ENCODE assay signal across 21 cellular contexts in genomic region chr22:43274595-43275240, GRCh38.
"Had no signal": no experiment of that assay in that cellular context is flagged by ENCODE, and none has a peak within 500 bp of the region (broad histone marks: within the 10 kb centered on the region; RNA-seq: fewer than 3 reads in every experiment).

No MANE protein-coding gene starts in this region.

- H3K36me3 Mint-ChIP-seq: activated CD8-positive, alpha-beta memory T cell treated with anti-CD3 and anti-CD28 coated beads, Interleukin-2, amount 10 ng/mL, durations not matched to agents 7 days and 5 days; naive B cell; type B pancreatic cell had no signal

- H3K9me3 ChIP-seq: esophagus squamous epithelium, heart right ventricle, left lung, lower lobe of right lung, pancreas, prostate gland, testis, uterus had no signal

- H3K27ac ChIP-seq: epithelial cell of prostate, esophagus squamous epithelium, heart right ventricle, left lung, lower lobe of right lung, pancreas, prostate gland, skin epidermis, testis, uterus had no signal

- H3K36me3 ChIP-seq: esophagus squamous epithelium, heart right ventricle, left lung, lower lobe of right lung, pancreas, prostate gland, uterus had no signal

- H3K27ac Mint-ChIP-seq: activated CD4-positive, alpha-beta T cell treated with anti-CD3 and anti-CD28 coated beads for 36 hours; activated CD8-positive, alpha-beta memory T cell treated with anti-CD3 and anti-CD28 coated beads, Interleukin-2, amount 10 ng/mL, durations not matched to agents 7 days and 5 days; activated CD8-positive, alpha-beta T cell treated with anti-CD3 and anti-CD28 coated beads, Interleukin-2, amount 10 ng/mL, durations not matched to agents 7 days and 5 days; activated T-cell treated with anti-CD3 and anti-CD28 coated beads, Interleukin-2, amount 50 U/mL, for 72 hours; nephron progenitor cell; T-helper 2 cell treated with Interferon-gamma antibody and Interleukin-4, amounts not matched to agents 5 μg/mL and 100 μg/mL, for 36 hours had no signal

- H3K4me3 Mint-ChIP-seq: activated CD4-positive, alpha-beta T cell treated with anti-CD3 and anti-CD28 coated beads for 36 hours; activated CD8-positive, alpha-beta memory T cell treated with anti-CD3 and anti-CD28 coated beads, Interleukin-2, amount 10 ng/mL, durations not matched to agents 7 days and 5 days; activated CD8-positive, alpha-beta T cell treated with anti-CD3 and anti-CD28 coated beads, Interleukin-2, amount 10 ng/mL, durations not matched to agents 7 days and 5 days; activated T-cell treated with anti-CD3 and anti-CD28 coated beads, Interleukin-2, amount 50 U/mL, for 72 hours; central memory CD8-positive, alpha-beta T cell; naive B cell; T-helper 2 cell treated with Interferon-gamma antibody and Interleukin-4, amounts not matched to agents 5 μg/mL and 100 μg/mL, for 36 hours; type B pancreatic cell had no signal

- H3K27me3 ChIP-seq: left lung, pancreas, testis, uterus had no signal

- H3K27me3 Mint-ChIP-seq: activated CD4-positive, alpha-beta T cell treated with anti-CD3 and anti-CD28 coated beads for 36 hours; central memory CD8-positive, alpha-beta T cell had no signal

- DNase-seq: activated CD4-positive, CD25-positive, alpha-beta regulatory T cell; effector CD4-positive, alpha-beta T cell; esophagus squamous epithelium; left lung; lower lobe of right lung had no signal

- H3K4me1 Mint-ChIP-seq: activated CD4-positive, alpha-beta T cell treated with anti-CD3 and anti-CD28 coated beads for 36 hours had no signal

- H3K4me3 ChIP-seq: esophagus squamous epithelium, heart right ventricle, left lung, lower lobe of right lung, pancreas, prostate gland, skin epidermis, testis, uterus had no signal

- H3K4me1 ChIP-seq: esophagus squamous epithelium, heart right ventricle, pancreas, prostate gland, uterus had no signal

- H3K9me3 Mint-ChIP-seq: activated T-cell treated with anti-CD3 and anti-CD28 coated beads, Interleukin-2, amount 50 U/mL, for 72 hours; central memory CD8-positive, alpha-beta T cell; naive B cell; nephron progenitor cell; T-helper 2 cell treated with Interferon-gamma antibody and Interleukin-4, amounts not matched to agents 5 μg/mL and 100 μg/mL, for 36 hours; type B pancreatic cell had no signal
